In genomic region chr4:54861201-54861600, GRCh38 we compare ENCODE assay signal across 36 cellular contexts.
"Had no signal": no experiment of that assay in that cellular context is flagged by ENCODE, and none has a peak within 500 bp of the region (broad histone marks: within the 10 kb centered on the region; RNA-seq: fewer than 3 reads in every experiment).

No MANE protein-coding gene starts in this region.

- H3K27ac ChIP-seq: ascending aorta, cardiac muscle cell, VCaP had no signal

- H3K9me3 Mint-ChIP-seq: activated B cell treated with CpG ODN at 0.5 μM for 24 hours; activated CD4-positive, alpha-beta memory T cell treated with anti-CD3 and anti-CD28 coated beads for 36 hours; activated CD4-positive, alpha-beta T cell treated with anti-CD3 and anti-CD28 coated beads, Interleukin-2, amount 10 ng/mL, durations not matched to agents 24 days and 14 days; activated CD8-positive, alpha-beta T cell treated with anti-CD3 and anti-CD28 coated beads for 36 hours; activated naive CD4-positive, alpha-beta T cell treated with anti-CD3 and anti-CD28 coated beads for 36 hours; activated naive CD8-positive, alpha-beta T cell treated with anti-CD3 and anti-CD28 coated beads, Interleukin-2, amount 50 U/mL, for 24 hours; activated T-cell treated with anti-CD3 and anti-CD28 coated beads, Interleukin-2, amount 50 U/mL, for 4 hours; activated T-cell treated with anti-CD3 and anti-CD28 coated beads, Interleukin-2, amount 50 U/mL, for 72 hours; activated T-helper 1 cell treated with anti-CD3 and anti-CD28 coated beads, Interleukin-12 subunit alpha, Interleukin-12 subunit beta, Interleukin-2, Interleukin-4 antibody, amounts not matched to agents 30 ng/mL and 10 ng/mL and 1 ng/mL, durations not matched to agents 14 hours and 24 hours and 36 hours; activated T-helper 17 cell treated with anti-CD3 and anti-CD28 coated beads, Interleukin-2, amount 50 U/mL, for 72 hours; brain; T-helper 1 cell treated with Interleukin-12 subunit alpha and Interleukin-12 subunit beta and Interleukin-4 antibody, amounts not matched to agents 30 μg/mL and 1 μg/mL, for 36 hours; T-helper 2 cell treated with Interferon-gamma antibody and Interleukin-4, amounts not matched to agents 5 μg/mL and 100 μg/mL, for 36 hours had no signal

- H3K27me3 ChIP-seq: ascending aorta had no signal

- H3K27me3 Mint-ChIP-seq: activated CD4-positive, alpha-beta memory T cell treated with anti-CD3 and anti-CD28 coated beads for 36 hours; activated CD4-positive, alpha-beta T cell treated with anti-CD3 and anti-CD28 coated beads, Interleukin-2, amount 10 ng/mL, durations not matched to agents 24 days and 14 days; activated CD8-positive, alpha-beta T cell treated with anti-CD3 and anti-CD28 coated beads for 36 hours; activated naive CD8-positive, alpha-beta T cell treated with anti-CD3 and anti-CD28 coated beads, Interleukin-2, amount 50 U/mL, for 24 hours; activated T-helper 17 cell treated with anti-CD3 and anti-CD28 coated beads, Interleukin-2, amount 50 U/mL, for 72 hours; brain; central memory CD8-positive, alpha-beta T cell had no signal

- DNase-seq: activated B cell treated with CpG ODN at 0.5 μM for 24 hours; activated CD4-positive, alpha-beta memory T cell treated with anti-CD3 and anti-CD28 coated beads for 36 hours; activated CD4-positive, alpha-beta T cell treated with anti-CD3 and anti-CD28 coated beads for 4 hours; activated CD4-positive, alpha-beta T cell treated with anti-CD3 and anti-CD28 coated beads, Interleukin-2, amount 10 ng/mL, durations not matched to agents 24 days and 14 days; activated CD4-positive, alpha-beta T cell treated with anti-CD3 and anti-CD28 coated beads, Interleukin-2, amount 50 U/mL, for 1 hour; activated CD4-positive, alpha-beta T cell treated with anti-CD3 and anti-CD28 coated beads, Interleukin-2, amount 50 U/mL, for 4 hours; activated CD4-positive, CD25-positive, alpha-beta regulatory T cell treated with anti-CD3 and anti-CD28 coated beads, Interleukin-2, amount 50 U/mL, for 72 hours; activated CD8-positive, alpha-beta memory T cell treated with anti-CD3 and anti-CD28 coated beads, Interleukin-2, amount 50 U/mL, for 4 hours; activated CD8-positive, alpha-beta T cell treated with anti-CD3 and anti-CD28 coated beads for 36 hours; activated effector memory CD4-positive, alpha-beta T cell treated with anti-CD3 and anti-CD28 coated beads, Interleukin-2, amount 50 U/mL, for 16 hours; activated gamma-delta T cell treated with Interleukin-2 at 50 U/mL for 16 hours; activated naive CD4-positive, alpha-beta T cell; activated naive CD4-positive, alpha-beta T cell treated with anti-CD3 and anti-CD28 coated beads for 36 hours; activated naive CD4-positive, alpha-beta T cell treated with anti-CD3 and anti-CD28 coated beads, Interleukin-2, amount 50 U/mL, for 16 hours; activated naive CD8-positive, alpha-beta T cell treated with anti-CD3 and anti-CD28 coated beads, Interleukin-2, amount 10 ng/mL, durations not matched to agents 7 days and 5 days; activated naive CD8-positive, alpha-beta T cell treated with anti-CD3 and anti-CD28 coated beads, Interleukin-2, amount 50 U/mL, for 24 hours; activated T-cell treated with anti-CD3 and anti-CD28 coated beads for 4 hours; activated T-cell treated with anti-CD3 and anti-CD28 coated beads, Interleukin-2, amount 50 U/mL, for 1 hour; activated T-cell treated with anti-CD3 and anti-CD28 coated beads, Interleukin-2, amount 50 U/mL, for 4 hours; activated T-cell treated with anti-CD3 and anti-CD28 coated beads, Interleukin-2, amount 50 U/mL, for 72 hours; amygdala; anterior cingulate cortex; caudate nucleus; cerebellar nuclear complex; T-helper 2 cell; T-helper 9 cell had no signal

- H3K4me3 Mint-ChIP-seq: activated B cell treated with CpG ODN at 0.5 μM for 24 hours; activated CD4-positive, alpha-beta memory T cell treated with anti-CD3 and anti-CD28 coated beads for 36 hours; activated CD4-positive, alpha-beta T cell treated with anti-CD3 and anti-CD28 coated beads, Interleukin-2, amount 10 ng/mL, durations not matched to agents 24 days and 14 days; activated CD8-positive, alpha-beta T cell treated with anti-CD3 and anti-CD28 coated beads for 36 hours; activated naive CD4-positive, alpha-beta T cell treated with anti-CD3 and anti-CD28 coated beads for 36 hours; activated naive CD8-positive, alpha-beta T cell treated with anti-CD3 and anti-CD28 coated beads, Interleukin-2, amount 10 ng/mL, durations not matched to agents 7 days and 5 days; activated naive CD8-positive, alpha-beta T cell treated with anti-CD3 and anti-CD28 coated beads, Interleukin-2, amount 50 U/mL, for 24 hours; activated T-cell treated with anti-CD3 and anti-CD28 coated beads, Interleukin-2, amount 50 U/mL, for 4 hours; activated T-cell treated with anti-CD3 and anti-CD28 coated beads, Interleukin-2, amount 50 U/mL, for 72 hours; activated T-helper 1 cell treated with anti-CD3 and anti-CD28 coated beads, Interleukin-12 subunit alpha, Interleukin-12 subunit beta, Interleukin-2, Interleukin-4 antibody, amounts not matched to agents 30 ng/mL and 10 ng/mL and 1 ng/mL, durations not matched to agents 14 hours and 24 hours and 36 hours; activated T-helper 17 cell treated with anti-CD3 and anti-CD28 coated beads, Interleukin-2, amount 50 U/mL, for 72 hours; brain; central memory CD8-positive, alpha-beta T cell; T-helper 1 cell treated with Interleukin-12 subunit alpha and Interleukin-12 subunit beta and Interleukin-4 antibody, amounts not matched to agents 30 μg/mL and 1 μg/mL, for 36 hours; T-helper 2 cell treated with Interferon-gamma antibody and Interleukin-4, amounts not matched to agents 5 μg/mL and 100 μg/mL, for 36 hours had no signal

- H3K36me3 ChIP-seq: ascending aorta, cardiac muscle cell had no signal

- H3K4me1 Mint-ChIP-seq: activated B cell treated with CpG ODN at 0.5 μM for 24 hours; activated CD4-positive, alpha-beta T cell treated with anti-CD3 and anti-CD28 coated beads, Interleukin-2, amount 10 ng/mL, durations not matched to agents 24 days and 14 days; activated naive CD8-positive, alpha-beta T cell treated with anti-CD3 and anti-CD28 coated beads, Interleukin-2, amount 10 ng/mL, durations not matched to agents 7 days and 5 days; activated naive CD8-positive, alpha-beta T cell treated with anti-CD3 and anti-CD28 coated beads, Interleukin-2, amount 50 U/mL, for 24 hours; activated T-helper 17 cell treated with anti-CD3 and anti-CD28 coated beads, Interleukin-2, amount 50 U/mL, for 72 hours; central memory CD8-positive, alpha-beta T cell had no signal

- H3K4me1 ChIP-seq: ascending aorta had no signal

- H3K4me3 ChIP-seq: ascending aorta, cardiac muscle cell had no signal

- ATAC-seq: activated CD8-positive, alpha-beta T cell treated with anti-CD3 and anti-CD28 coated beads for 36 hours; activated naive CD4-positive, alpha-beta T cell treated with anti-CD3 and anti-CD28 coated beads, Interleukin-2, amount 50 U/mL, for 72 hours; activated naive CD8-positive, alpha-beta T cell treated with anti-CD3 and anti-CD28 coated beads, Interleukin-2, amount 50 U/mL, for 24 hours; activated T-cell treated with anti-CD3 and anti-CD28 coated beads, Interleukin-2, amount 50 U/mL, for 4 hours; activated T-cell treated with anti-CD3 and anti-CD28 coated beads, Interleukin-2, amount 50 U/mL, for 72 hours; activated T-helper 17 cell treated with anti-CD3 and anti-CD28 coated beads, Interleukin-2, amount 50 U/mL, for 72 hours had no signal

- H3K27ac Mint-ChIP-seq: activated B cell treated with CpG ODN at 0.5 μM for 24 hours; activated CD4-positive, alpha-beta memory T cell treated with anti-CD3 and anti-CD28 coated beads for 36 hours; activated CD4-positive, alpha-beta T cell treated with anti-CD3 and anti-CD28 coated beads, Interleukin-2, amount 10 ng/mL, durations not matched to agents 24 days and 14 days; activated CD8-positive, alpha-beta T cell treated with anti-CD3 and anti-CD28 coated beads for 36 hours; activated naive CD4-positive, alpha-beta T cell treated with anti-CD3 and anti-CD28 coated beads for 36 hours; activated naive CD4-positive, alpha-beta T cell treated with anti-CD3 and anti-CD28 coated beads, Interleukin-2, amount 50 U/mL, for 72 hours; activated naive CD8-positive, alpha-beta T cell treated with anti-CD3 and anti-CD28 coated beads, Interleukin-2, amount 10 ng/mL, durations not matched to agents 7 days and 5 days; activated naive CD8-positive, alpha-beta T cell treated with anti-CD3 and anti-CD28 coated beads, Interleukin-2, amount 50 U/mL, for 24 hours; activated T-cell treated with anti-CD3 and anti-CD28 coated beads, Interleukin-2, amount 50 U/mL, for 72 hours; activated T-helper 1 cell treated with anti-CD3 and anti-CD28 coated beads, Interleukin-12 subunit alpha, Interleukin-12 subunit beta, Interleukin-2, Interleukin-4 antibody, amounts not matched to agents 30 ng/mL and 10 ng/mL and 1 ng/mL, durations not matched to agents 14 hours and 24 hours and 36 hours; activated T-helper 17 cell treated with anti-CD3 and anti-CD28 coated beads, Interleukin-2, amount 50 U/mL, for 72 hours; brain; T-helper 1 cell treated with Interleukin-12 subunit alpha and Interleukin-12 subunit beta and Interleukin-4 antibody, amounts not matched to agents 30 μg/mL and 1 μg/mL, for 36 hours; T-helper 2 cell treated with Interferon-gamma antibody and Interleukin-4, amounts not matched to agents 5 μg/mL and 100 μg/mL, for 36 hours had no signal

- H3K36me3 Mint-ChIP-seq: activated CD4-positive, alpha-beta memory T cell treated with anti-CD3 and anti-CD28 coated beads for 36 hours; activated naive CD4-positive, alpha-beta T cell treated with anti-CD3 and anti-CD28 coated beads, Interleukin-2, amount 50 U/mL, for 72 hours; activated naive CD8-positive, alpha-beta T cell treated with anti-CD3 and anti-CD28 coated beads, Interleukin-2, amount 10 ng/mL, durations not matched to agents 7 days and 5 days; brain had no signal
